Comparison of ENCODE assay signal across 8 cellular contexts in the genomic region with DNA sequence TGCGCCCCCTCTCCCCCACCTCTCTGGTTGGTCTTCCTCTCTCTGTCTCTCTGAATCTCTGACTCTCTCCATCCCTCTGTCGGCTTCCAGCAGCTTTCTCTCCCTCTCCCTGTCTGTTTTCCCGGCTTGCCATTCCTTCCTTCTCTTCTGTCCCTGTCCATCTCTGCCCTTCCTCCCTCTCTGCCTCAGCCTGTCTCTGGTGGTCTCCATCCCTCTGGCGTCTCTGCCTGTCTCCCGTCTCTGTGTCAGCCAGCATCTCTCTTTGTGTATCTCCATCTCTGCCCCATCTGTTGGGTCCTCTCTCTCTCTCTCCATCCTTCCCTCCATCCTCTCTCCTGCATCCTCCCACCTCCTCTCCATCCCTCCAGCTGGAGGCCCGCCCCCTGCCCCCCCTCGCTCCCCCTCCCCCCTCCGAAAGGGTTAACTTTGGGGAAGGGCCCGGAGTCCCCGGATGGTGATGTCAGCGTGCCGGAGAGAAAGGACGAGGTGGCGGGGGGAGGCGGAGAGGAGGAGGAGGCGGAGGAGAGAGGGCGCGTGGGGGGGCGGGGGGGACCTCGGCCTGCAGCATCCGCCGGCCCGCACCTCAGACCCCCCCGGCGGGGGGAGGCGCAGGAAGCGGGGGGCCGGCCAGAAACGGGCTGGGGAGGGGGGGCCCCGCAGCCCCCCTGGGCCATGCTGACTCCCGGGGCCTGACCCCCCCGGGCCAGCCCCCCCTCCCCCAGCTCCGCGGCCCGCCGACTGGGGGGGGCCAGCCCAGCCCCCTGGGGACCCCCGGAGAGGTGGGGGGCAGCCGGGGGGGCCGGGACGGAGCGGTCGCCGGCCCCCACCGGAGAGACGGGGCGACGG. TPM values are rescaled to one million over a fixed set of nuclear protein-coding genes. Genes with fewer than 3 reads are reported as not detected.
A peak's percentile ranks its signal among the peaks of the same experiment; 100 is the strongest.
DNase-seq lines count a peak whose midpoint lies in the region; ATAC-seq and TF ChIP-seq lines count a peak whose summit lies in the region.

BRSK1 (plus strand) TSS at position 450 of the 846 bp plus-strand sequence. CDS start 446 bp downstream, outside the sequence.

- intact Hi-C loops in posterior cingulate gyrus (cut with DNase I) = no loop called here

- H3K4me3 ChIP-seq in fibroblast of the aortic adventitia (ENCODE audit: low read depth, low read length) = peak within 1 kb of the TSS; percentile 63

- DNase-seq in ELR (ENCODE audit: low read depth) (peak; percentile 70), NCI-H446 (lab: John Stamatoyannopoulos, UW) (peak; percentile 37 to 80), activated T-helper 1 cell treated with Interleukin-2 at 50 U/mL for 16 hours (ENCODE audit: low read depth) (peak; percentile 10), fibroblast of the aortic adventitia (ENCODE audit: low read depth) (peak; percentile 48), posterior cingulate gyrus (peak; percentile 77 to 97 (median 86))

- TF ChIP-seq CTCF in fibroblast of the aortic adventitia (IDR thresholded peaks at IDR 0.05; ENCODE audit: insufficient read depth, low read length) = no peak

- ATAC-seq in HG03097 (IDR thresholded peaks at IDR 0.05; ENCODE audit: low FRiP score, unreplicated experiment) (no peak), HG03520 (IDR thresholded peaks at IDR 0.05; ENCODE audit: unreplicated experiment) (no peak), HG02884 (IDR thresholded peaks at IDR 0.05; ENCODE audit: unreplicated experiment) (no peak)

RNA-seq across cellular contexts. Expression of gene BRSK1, which starts in this region (rescaled TPM):
- 5.2 and 9.0 TPM in 2 replicates for total RNA-seq in fibroblast of the aortic adventitia (ENCODE audit: low replicate concordance)

Comparison
In these comparisons a context has a peak if more than half of its experiments do, and no peak if none do; other contexts are left out.
1. DNase-seq: peak in every context shown above with its lines; median percentile 86 in posterior cingulate gyrus; 70 in ELR; 58 in NCI-H446; 48 in fibroblast of the aortic adventitia; 10 in activated T-helper 1 cell treated with Interleukin-2 at 50 U/mL for 16 hours.